10 cellular contexts compared by ENCODE assay signal in the genomic region with DNA sequence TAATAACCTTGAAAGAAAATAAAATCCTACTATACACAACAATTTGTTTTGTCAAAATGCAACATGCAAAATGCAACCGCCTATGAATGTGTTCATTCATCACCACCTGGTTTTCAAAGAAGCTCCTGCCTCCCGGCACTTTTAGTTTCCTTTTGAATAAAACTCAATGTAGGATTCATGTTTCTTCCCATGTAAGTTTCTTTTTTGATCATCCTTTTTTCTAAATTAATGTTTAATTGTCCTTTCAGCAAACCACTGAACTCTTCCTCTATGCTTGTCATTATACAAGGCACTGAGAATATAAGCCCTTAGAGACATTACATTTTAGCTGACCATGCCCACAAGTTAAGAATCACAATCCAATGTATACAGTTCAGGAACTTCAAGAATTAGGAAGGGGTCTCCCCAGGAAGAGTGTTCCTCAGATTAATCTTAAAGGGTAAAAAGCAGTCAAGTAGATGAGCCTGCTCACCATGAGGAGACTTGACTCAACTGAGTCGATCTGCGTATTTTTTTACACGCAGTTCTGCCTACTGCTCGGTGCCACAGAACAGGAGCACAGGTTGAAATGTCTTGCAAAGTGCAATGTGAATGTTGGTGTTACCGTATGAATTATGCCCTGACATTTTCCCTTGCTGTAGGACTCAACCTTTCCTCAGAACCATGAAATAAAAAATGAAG. TPM values are rescaled to one million over a fixed set of nuclear protein-coding genes. Genes with fewer than 3 reads are reported as not detected.
DNase-seq lines count a peak whose midpoint lies in the region; ATAC-seq and TF ChIP-seq lines count a peak whose summit lies in the region.
"Had no signal": no experiment of that assay in that cellular context is flagged by ENCODE, and none has a peak within 500 bp of the region (broad histone marks: within the 10 kb centered on the region; RNA-seq: fewer than 3 reads in every experiment).

No MANE protein-coding gene starts in this region.

- peak; percentile 75 for ATAC-seq in CD4-positive, alpha-beta T cell (ENCODE audit: poor library complexity)
- ATAC-seq in GM19035 (IDR thresholded peaks at IDR 0.05; ENCODE audit: unreplicated experiment) (peak; percentile 68), HG02870 (IDR thresholded peaks at IDR 0.05; ENCODE audit: unreplicated experiment) (peak; percentile 80), sciatic nerve (no peak)

- peak overlapping the region; percentile 86 for H3K4me3 Mint-ChIP-seq in CD4-positive, alpha-beta T cell

- intact Hi-C loops in CD4-positive, alpha-beta T cell (cut with DNase I, micrococcal nuclease) = no loop called here
- intact Hi-C loops in sciatic nerve (cut with DNase I) = no loop called here

- peaks cover 63% of the 10 kb centered on the region for H3K36me3 Mint-ChIP-seq in CD4-positive, alpha-beta T cell (ENCODE audit: low read depth)

- no peak overlapping the region for H3K27ac ChIP-seq in CD4-positive, alpha-beta T cell (ENCODE audit: low read depth, low read length)
- no peak overlapping the region for H3K27ac ChIP-seq in coronary artery

- H3K9me3 ChIP-seq in CD4-positive, alpha-beta T cell (ENCODE audit: control insufficient read depth, low read length) = no peaks in the 10 kb centered on the region

- peak in 1 of 10 experiments; percentile 10 for DNase-seq in CD4-positive, alpha-beta T cell
- DNase-seq in SK-MEL-5 (ENCODE audit: low read depth, low spot score) (peak; percentile 37), coronary artery (ENCODE audit: low spot score) (no peak), sciatic nerve (ENCODE audit: low spot score) (no peak), NCI-H2196 (lab: John Stamatoyannopoulos, UW; ENCODE audit: unreplicated experiment) (no peak), Kasumi-1 (lab: John Stamatoyannopoulos, UW) (no peak)

- H3K4me3 ChIP-seq in coronary artery = no peak overlapping the region

- no peak for TF ChIP-seq CTCF in CD4-positive, alpha-beta T cell (IDR thresholded peaks at IDR 0.05)
- no peak for TF ChIP-seq CTCF in coronary artery (IDR thresholded peaks at IDR 0.05)

- H3K27me3 ChIP-seq in CD4-positive, alpha-beta T cell (ENCODE audit: control insufficient read depth, insufficient read depth, low read length) = no peaks in the 10 kb centered on the region

- POLR2A ChIA-PET in CD4-positive, alpha-beta T cell (lab: Charles Lee) = interaction anchor here (0.7 to 3.8 kb wide), 14 partner anchors 9 to 78 kb away, joined by 3 to 45 read pairs (median 4); no protein-coding TSS in a partner anchor

- peaks cover 3% of the 10 kb centered on the region for H3K9me3 Mint-ChIP-seq in CD4-positive, alpha-beta T cell

- CTCF ChIA-PET in CD4-positive, alpha-beta T cell (lab: Charles Lee) = interaction anchor here (1.0 to 1.6 kb wide), 8 partner anchors 9 to 392 kb away, joined by 3 to 7 read pairs (median 4); no protein-coding TSS in a partner anchor

- peaks cover 71% of the 10 kb centered on the region for H3K4me1 Mint-ChIP-seq in CD4-positive, alpha-beta T cell (ENCODE audit: low read depth)

- H3K27ac Mint-ChIP-seq in CD4-positive, alpha-beta T cell = peak overlapping the region; percentile 94
- H3K27ac Mint-ChIP-seq: progenitor cell of endocrine pancreas had no signal

- H3K27me3 Mint-ChIP-seq in CD4-positive, alpha-beta T cell = no peaks in the 10 kb centered on the region
- H3K27me3 Mint-ChIP-seq: progenitor cell of endocrine pancreas had no signal

- in situ Hi-C loops in SK-MEL-5 (cut with HindIII; ENCODE audit: low pct_unique_long_range_greater_than_20kb, low sequenced_read_pairs) = no loop called here

RNA-seq across cellular contexts. Expression of gene THEMIS, which starts 7.2 kb away (rescaled TPM):
- total RNA-seq in CD4-positive, alpha-beta T cell = 10 to 100 TPM; 25.0 to 25.3 TPM
- not detected in 2 replicates for total RNA-seq in SK-MEL-5 (2014; rRNA removed; shearing (Covaris generic))
- polyA plus RNA-seq in SK-MEL-5 (2015; cell fraction: cytosol; rRNA removed) = 0.15 TPM in 1 of 2 replicates, not detected in the other
- not detected in 2 replicates for polyA plus RNA-seq in SK-MEL-5 (2015; cell fraction: nucleus; rRNA removed)
- 1.3 TPM for total RNA-seq in sciatic nerve
- total RNA-seq: endothelial cell of umbilical vein, progenitor cell of endocrine pancreas had no signal
- polyA plus RNA-seq: endothelial cell of umbilical vein had no signal

Comparison
In these comparisons a context has a peak if more than half of its experiments do, and no peak if none do; other contexts are left out.
1. RNA of gene THEMIS, which starts 7.2 kb away (total RNA-seq): 25.0 to 25.3 TPM in CD4-positive, alpha-beta T cell; 1.3 TPM in sciatic nerve (single experiment) and not detected in SK-MEL-5; every median in the first group is over 10 times any median in the second.